ENCODE assay signal across 1 cellular context in genomic region chr11:69682681-69683326, GRCh38.
TF ChIP-seq lines count a peak whose summit lies in the region.

No MANE protein-coding gene starts in this region.

TF ChIP-seq in HepG2, 621 proteins besides CTCF, POLR2A, EP300 and RAD21:
- TF ChIP-seq ZNF12 (CRISPR knock-in tag; IDR thresholded peaks at IDR 0.05) (peak; percentile 100), YEATS4 (CRISPR knock-in tag; IDR thresholded peaks at IDR 0.05; ENCODE audit: borderline replicate concordance) (no peak)
